23 cellular contexts compared by ENCODE assay signal in genomic region chr3:195013411-195013810, GRCh38.
"Had no signal": no experiment of that assay in that cellular context is flagged by ENCODE, and none has a peak within 500 bp of the region (broad histone marks: within the 10 kb centered on the region; RNA-seq: fewer than 3 reads in every experiment).

No MANE protein-coding gene starts in this region.

- ATAC-seq: activated CD8-positive, alpha-beta T cell treated with anti-CD3 and anti-CD28 coated beads for 36 hours had no signal

- H3K4me3 Mint-ChIP-seq: activated CD8-positive, alpha-beta T cell treated with anti-CD3 and anti-CD28 coated beads for 36 hours; activated naive CD8-positive, alpha-beta T cell; activated T-helper 1 cell treated with anti-CD3 and anti-CD28 coated beads, Interleukin-12 subunit alpha, Interleukin-12 subunit beta, Interleukin-2, Interleukin-4 antibody, amounts not matched to agents 30 ng/mL and 10 ng/mL and 1 ng/mL, durations not matched to agents 14 hours and 24 hours and 36 hours had no signal

- H3K27me3 Mint-ChIP-seq: activated naive CD8-positive, alpha-beta T cell had no signal

- H3K9me3 Mint-ChIP-seq: activated CD8-positive, alpha-beta T cell treated with anti-CD3 and anti-CD28 coated beads for 36 hours; activated T-helper 1 cell treated with anti-CD3 and anti-CD28 coated beads, Interleukin-12 subunit alpha, Interleukin-12 subunit beta, Interleukin-2, Interleukin-4 antibody, amounts not matched to agents 30 ng/mL and 10 ng/mL and 1 ng/mL, durations not matched to agents 14 hours and 24 hours and 36 hours had no signal

- H3K27me3 ChIP-seq: brain microvascular endothelial cell, cardiac muscle cell, MG63, Peyer's patch had no signal

- H3K36me3 ChIP-seq: brain microvascular endothelial cell, cardiac muscle cell, MG63, Peyer's patch had no signal

- H3K4me1 ChIP-seq: Peyer's patch had no signal

- H3K4me3 ChIP-seq: cardiac muscle cell, MG63, Peyer's patch had no signal

- H3K9me3 ChIP-seq: MG63, Peyer's patch had no signal

- H3K27ac ChIP-seq: brain microvascular endothelial cell, cardiac muscle cell, Peyer's patch, VCaP had no signal

- DNase-seq: activated CD4-positive, alpha-beta T cell treated with anti-CD3 and anti-CD28 coated beads for 4 hours; activated CD8-positive, alpha-beta memory T cell treated with anti-CD3 and anti-CD28 coated beads, Interleukin-2, amount 50 U/mL, for 4 hours; activated CD8-positive, alpha-beta T cell treated with anti-CD3 and anti-CD28 coated beads for 36 hours; activated effector memory CD4-positive, alpha-beta T cell treated with Interleukin-2 at 50 U/mL for 16 hours; activated naive CD4-positive, alpha-beta T cell; brain microvascular endothelial cell; MG63; MV-4-11; NCI-H1092 treated with DMSO at 0.1 percent for 48 hours; NCI-H1417 treated with DMSO at 0.1 percent for 48 hours; NCI-H1694; NCI-H2029 treated with DMSO at 0.1 percent for 48 hours; NCI-H345; NCI-H510A; NCI-H69; NK-92 treated with Interleukin-12 subunit alpha and Interleukin-12 subunit beta, amount 100 ng/mL, for 24 hours; SHP77 treated with DMSO at 0.1 percent for 48 hours; T-helper 1 cell had no signal

- H3K36me3 Mint-ChIP-seq: activated naive CD8-positive, alpha-beta T cell had no signal
